ENCODE assay signal across 1 cellular context in genomic region chr15:41827290-41827879, GRCh38.
TF ChIP-seq lines count a peak whose summit lies in the region.

No MANE protein-coding gene starts in this region.

TF ChIP-seq in HepG2, 621 proteins besides CTCF, POLR2A, EP300 and RAD21 (continued from another document and continues in another):
- TF ChIP-seq ZBTB44 (CRISPR knock-in tag; IDR thresholded peaks at IDR 0.05) (no peak), HNF4A (CRISPR knock-in tag; IDR thresholded peaks at IDR 0.05) (no peak), POGZ (CRISPR knock-in tag; IDR thresholded peaks at IDR 0.05) (no peak; the same call in 1 of the 2 replicates), KLF16 (CRISPR knock-in tag; IDR thresholded peaks at IDR 0.05) (no peak; a peak in 1 of 4 replicates), SMYD3 (CRISPR knock-in tag; IDR thresholded peaks at IDR 0.05) (no peak), ARID5B (CRISPR knock-in tag; IDR thresholded peaks at IDR 0.05) (no peak), ZSCAN30 (CRISPR knock-in tag; IDR thresholded peaks at IDR 0.05) (peak; percentile 66), ZBTB46 (CRISPR knock-in tag; IDR thresholded peaks at IDR 0.05; ENCODE audit: borderline replicate concordance) (0 out of 2 replicates have a peak, but pooled peaks have one; percentile 44), AGO1 (IDR thresholded peaks at IDR 0.05; ENCODE audit: low read depth, low read length, poor library complexity, severe bottlenecking) (no peak), CCAR2 (optimal IDR thresholded peaks at IDR 0.05; ENCODE audit: low read depth, low read length) (no peak), ZNF646 (CRISPR knock-in tag; IDR thresholded peaks at IDR 0.05) (0 out of 2 replicates have a peak, but pooled peaks have one; percentile 22), ZBED4 (CRISPR knock-in tag; IDR thresholded peaks at IDR 0.05; ENCODE audit: borderline replicate concordance) (no peak), PPARG (CRISPR knock-in tag; conservative IDR thresholded peaks at IDR 0.05) (no peak), HIVEP1 (CRISPR knock-in tag; IDR thresholded peaks at IDR 0.05) (peak; percentile 12; the same call in 1 of the 2 replicates), UBTF (CRISPR knock-in tag; IDR thresholded peaks at IDR 0.05) (no peak), RELA (CRISPR knock-in tag; IDR thresholded peaks at IDR 0.05) (no peak), ZNF33A (CRISPR knock-in tag; IDR thresholded peaks at IDR 0.05; ENCODE audit: borderline replicate concordance) (no peak), PRDM15 (CRISPR knock-in tag; IDR thresholded peaks at IDR 0.05) (no peak), ZNF883 (CRISPR knock-in tag; IDR thresholded peaks at IDR 0.05; ENCODE audit: not compliant biosample characterization) (no peak), NR0B2 (CRISPR knock-in tag; IDR thresholded peaks at IDR 0.05) (no peak; the same call in 1 of the 2 replicates), TAF15 (IDR thresholded peaks at IDR 0.05; ENCODE audit: low read depth, low read length, poor library complexity, severe bottlenecking) (no peak), THYN1 (CRISPR knock-in tag; IDR thresholded peaks at IDR 0.05; ENCODE audit: borderline replicate concordance, low read depth) (no peak), SRSF9 (IDR thresholded peaks at IDR 0.05; ENCODE audit: borderline replicate concordance, insufficient read depth, low read depth, low read length, poor library complexity, severe bottlenecking) (no peak), ARHGAP35 (CRISPR knock-in tag; IDR thresholded peaks at IDR 0.05; ENCODE audit: borderline replicate concordance) (no peak)
